In genomic region chr1:119959268-119959667, GRCh38 we compare ENCODE assay signal across 19 cellular contexts.
"Had no signal": no experiment of that assay in that cellular context is flagged by ENCODE, and none has a peak within 500 bp of the region (broad histone marks: within the 10 kb centered on the region; RNA-seq: fewer than 3 reads in every experiment).

No MANE protein-coding gene starts in this region.

- H3K27ac ChIP-seq: esophagus squamous epithelium, left ventricle myocardium inferior, lower lobe of right lung, neutrophil, sigmoid colon, stomach, upper lobe of left lung had no signal

- H3K4me1 ChIP-seq: lower lobe of right lung, upper lobe of left lung had no signal

- H3K9me3 ChIP-seq: esophagus squamous epithelium, left ventricle myocardium inferior, lower lobe of right lung, sigmoid colon, stomach, tibial artery, upper lobe of left lung had no signal

- H3K27me3 ChIP-seq: esophagus squamous epithelium, neutrophil, sigmoid colon, stomach, tibial artery, upper lobe of left lung had no signal

- ATAC-seq: effector memory CD8-positive, alpha-beta T cell; left cardiac atrium; lower lobe of right lung had no signal

- DNase-seq: central memory CD4-positive, alpha-beta T cell; effector memory CD8-positive, alpha-beta T cell; esophagus squamous epithelium; foreskin fibroblast; kidney; left cardiac atrium; left ventricle myocardium inferior; lower lobe of right lung; naive B cell; posterior cingulate gyrus; sigmoid colon; stimulated activated CD4-positive, alpha-beta T cell treated with anti-CD3 and anti-CD28 coated beads, Interleukin-2, amount 100 ng/mL, for 24 hours; stimulated activated CD4-positive, alpha-beta T cell treated with anti-CD3 and anti-CD28 coated beads, Interleukin-4, amount 100 ng/mL, for 4 hours; stimulated activated naive CD4-positive, alpha-beta T cell; stomach; tibial artery; upper lobe of left lung had no signal

- H3K4me3 ChIP-seq: esophagus squamous epithelium, left ventricle myocardium inferior, lower lobe of right lung, sigmoid colon, skin epidermis, stomach, tibial artery, upper lobe of left lung had no signal
